In the genomic region with DNA sequence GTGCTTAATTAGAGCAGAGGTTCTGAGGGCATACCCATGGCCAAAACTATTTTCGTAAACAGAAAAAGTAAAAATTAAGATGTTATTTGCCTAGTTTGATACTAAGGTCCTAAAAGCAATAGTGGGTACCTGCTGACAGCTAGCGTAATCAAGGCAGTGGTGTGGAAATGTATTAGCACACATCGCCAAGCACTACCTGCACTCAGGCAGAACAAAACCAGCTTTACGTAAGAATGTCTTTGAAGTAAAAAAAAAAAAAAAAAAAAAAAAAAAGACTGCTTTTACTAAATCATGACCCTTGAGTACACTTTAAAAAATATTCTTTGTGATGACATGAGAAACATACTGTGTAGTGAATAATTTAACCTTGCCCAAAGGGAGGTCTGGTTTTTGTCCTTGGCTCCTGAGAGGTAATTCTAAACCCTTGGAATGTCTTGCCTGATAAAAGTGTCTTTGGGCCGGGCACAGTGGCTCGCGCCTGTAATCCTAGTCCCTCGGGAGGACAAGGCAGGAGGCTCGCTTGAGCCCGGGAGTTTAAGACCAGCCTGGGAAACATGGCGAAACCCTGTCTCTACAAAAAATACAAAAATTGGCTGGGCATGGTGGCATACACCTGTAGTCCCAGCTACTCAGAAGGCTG, we compare ENCODE assay signal across 2 cellular contexts.
TF ChIP-seq lines count a peak whose summit lies in the region.

No MANE protein-coding gene starts in this region.

TF ChIP-seq in SK-N-SH treated with all-trans-retinoic acid at 6 μM for 48 hours, 23 proteins besides CTCF, POLR2A, EP300 and RAD21:
- no peak for TF ChIP-seq CSRNP3 (CRISPR knock-in tag; IDR thresholded peaks at IDR 0.05)
- TF ChIP-seq TCF4 (CRISPR knock-in tag; IDR thresholded peaks at IDR 0.05; ENCODE audit: borderline replicate concordance) = no peak
- TF ChIP-seq CREB5 (CRISPR knock-in tag; IDR thresholded peaks at IDR 0.05; ENCODE audit: low read depth) = no peak
- TF ChIP-seq OSR1 (CRISPR knock-in tag; IDR thresholded peaks at IDR 0.05) = no peak
- no peak for TF ChIP-seq ZFP30 (CRISPR knock-in tag; IDR thresholded peaks at IDR 0.05)
- TF ChIP-seq ISL1 (CRISPR knock-in tag; IDR thresholded peaks at IDR 0.05) = no peak
- TF ChIP-seq ZNF8 (CRISPR knock-in tag; IDR thresholded peaks at IDR 0.05) = no peak
- no peak for TF ChIP-seq ZC3H10 (CRISPR knock-in tag; IDR thresholded peaks at IDR 0.05)
- TF ChIP-seq TSHZ2 (CRISPR knock-in tag; IDR thresholded peaks at IDR 0.05) = no peak
- TF ChIP-seq ESRRG (CRISPR knock-in tag; IDR thresholded peaks at IDR 0.05) = no peak
- no peak for TF ChIP-seq ARNTL (CRISPR knock-in tag; IDR thresholded peaks at IDR 0.05; ENCODE audit: borderline replicate concordance, low read depth)
- TF ChIP-seq PPARA (CRISPR knock-in tag; IDR thresholded peaks at IDR 0.05; ENCODE audit: borderline replicate concordance) = no peak
- TF ChIP-seq SNAI2 (CRISPR knock-in tag; IDR thresholded peaks at IDR 0.05) = no peak
- TF ChIP-seq ZNF70 (CRISPR knock-in tag; IDR thresholded peaks at IDR 0.05) = no peak

TF ChIP-seq in SK-N-SH, 30 proteins besides CTCF, POLR2A, EP300 and RAD21:
- no peak for TF ChIP-seq USF1 (IDR thresholded peaks at IDR 0.05; ENCODE audit: borderline replicate concordance, low read depth)
- no peak for TF ChIP-seq FOSL2 (IDR thresholded peaks at IDR 0.05; ENCODE audit: borderline replicate concordance, low read depth)
- TF ChIP-seq RFX5 (IDR thresholded peaks at IDR 0.05; ENCODE audit: low read length) = no peak
- TF ChIP-seq SIN3A (IDR thresholded peaks at IDR 0.05; ENCODE audit: borderline replicate concordance, low read depth, low read length) = no peak
- TF ChIP-seq MEF2A (IDR thresholded peaks at IDR 0.05; ENCODE audit: borderline replicate concordance, low read depth) = no peak
